10 cellular contexts compared by ENCODE assay signal in the genomic region with DNA sequence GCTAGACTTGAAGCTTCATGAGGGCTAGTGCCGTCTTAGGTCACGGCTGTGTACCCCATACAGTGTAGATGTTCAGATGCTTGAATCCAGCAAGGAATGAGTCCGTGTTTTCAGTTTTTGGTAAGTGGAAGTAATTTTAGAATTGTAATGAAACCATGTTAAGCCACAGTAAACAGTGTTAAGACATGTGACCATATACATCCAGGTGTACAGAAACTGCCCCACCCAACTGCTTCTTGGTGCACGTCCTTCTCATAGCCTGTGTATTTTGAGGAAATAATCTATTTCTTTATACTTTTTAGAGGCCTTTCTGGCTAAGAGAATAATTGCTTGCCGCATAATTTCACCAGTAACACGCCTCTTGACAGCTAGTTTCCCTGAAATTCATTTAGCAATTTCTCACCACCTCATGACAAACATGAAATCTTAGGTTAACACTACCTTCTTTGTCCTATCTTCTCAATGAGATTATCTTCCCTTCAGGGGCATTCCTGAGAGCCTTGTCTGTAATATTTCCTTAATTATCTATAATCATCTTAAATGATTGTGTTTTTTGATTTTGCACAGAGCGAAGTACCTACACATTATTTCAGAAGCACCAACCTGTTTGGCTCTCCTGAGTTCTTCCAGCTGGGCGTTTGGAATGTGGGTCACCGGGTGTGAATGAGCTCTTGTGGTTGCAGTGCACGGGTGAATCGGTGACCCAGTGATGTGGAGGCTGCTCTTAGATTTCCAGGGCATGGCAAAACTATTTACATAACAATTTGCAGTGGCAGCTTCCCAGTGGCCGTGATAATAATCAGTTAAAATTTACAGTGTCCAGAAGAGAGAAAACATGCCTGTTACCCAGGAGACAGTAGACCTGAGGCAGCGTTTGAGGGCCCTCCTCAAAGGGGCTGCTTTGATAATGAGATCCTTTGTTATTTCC. TPM values are rescaled to one million over a fixed set of nuclear protein-coding genes. Genes with fewer than 3 reads are reported as not detected.
DNase-seq lines count a peak whose midpoint lies in the region; ATAC-seq and TF ChIP-seq lines count a peak whose summit lies in the region.
"Had no signal": no experiment of that assay in that cellular context is flagged by ENCODE, and none has a peak within 500 bp of the region (broad histone marks: within the 10 kb centered on the region; RNA-seq: fewer than 3 reads in every experiment).

No MANE protein-coding gene starts in this region.

- no peak for DNase-seq in activated CD4-positive, alpha-beta T cell treated with anti-CD3 and anti-CD28 coated beads, Interleukin-2, amount 10 ng/mL, durations not matched to agents 24 days and 14 days
- no peak for DNase-seq in activated CD4-positive, alpha-beta T cell treated with anti-CD3 and anti-CD28 coated beads for 36 hours
- DNase-seq in NCI-H774 (lab: John Stamatoyannopoulos, UW) (peak; percentile 4), foreskin melanocyte (peak; percentile 51), suprapubic skin (ENCODE audit: low spot score in 2 of 2) (no peak), immature natural killer cell (no peak)
- DNase-seq: activated CD4-positive, alpha-beta T cell treated with anti-CD3 and anti-CD28 coated beads, Interleukin-2, amount 50 U/mL, for 48 hours; NCI-H446 treated with DMSO at 0.1 percent for 48 hours had no signal

- H3K36me3 Mint-ChIP-seq in activated CD4-positive, alpha-beta T cell treated with anti-CD3 and anti-CD28 coated beads, Interleukin-2, amount 10 ng/mL, durations not matched to agents 24 days and 14 days (ENCODE audit: low read depth), result peaks cover 37% of the 10 kb centered on the region
- H3K36me3 Mint-ChIP-seq in activated CD4-positive, alpha-beta T cell treated with anti-CD3 and anti-CD28 coated beads for 36 hours (ENCODE audit: low read depth), result peaks cover 25% of the 10 kb centered on the region
- H3K36me3 Mint-ChIP-seq in immature natural killer cell, result peaks cover 0 to 5% (median 3%) of the 10 kb centered on the region in 3 donors

- TF ChIP-seq EP300 in suprapubic skin (IDR thresholded peaks at IDR 0.05), result no peak

- no peaks in the 10 kb centered on the region for H3K27me3 Mint-ChIP-seq in activated CD4-positive, alpha-beta T cell treated with anti-CD3 and anti-CD28 coated beads, Interleukin-2, amount 10 ng/mL, durations not matched to agents 24 days and 14 days
- no peaks in the 10 kb centered on the region for H3K27me3 Mint-ChIP-seq in activated CD4-positive, alpha-beta T cell treated with anti-CD3 and anti-CD28 coated beads for 36 hours
- H3K27me3 Mint-ChIP-seq in immature natural killer cell (ENCODE audit: low read depth in 3 of 3), result no peaks in the 10 kb centered on the region

- peaks cover 35% of the 10 kb centered on the region for H3K36me3 ChIP-seq in suprapubic skin

- 50% methylated on average over 13 of the region's 13 CpGs for WGBS in suprapubic skin

- peak overlapping the region; percentile 82 for H3K27ac ChIP-seq in suprapubic skin

- CTCF ChIA-PET in activated CD4-positive, alpha-beta T cell treated with anti-CD3 and anti-CD28 coated beads for 36 hours (lab: Charles Lee), result interaction anchor here (0.7 to 1.4 kb wide), 2 partner anchors 10 to 77 kb away, joined by 3 to 4 read pairs; no protein-coding TSS in a partner anchor

- no peak for ATAC-seq in activated CD4-positive, alpha-beta T cell treated with anti-CD3 and anti-CD28 coated beads for 36 hours
- ATAC-seq in HG03457 (IDR thresholded peaks at IDR 0.05; ENCODE audit: unreplicated experiment), result no peak
- ATAC-seq in GM19397 (IDR thresholded peaks at IDR 0.05; ENCODE audit: unreplicated experiment), result no peak

- TF ChIP-seq POLR2A in suprapubic skin (IDR thresholded peaks at IDR 0.05), result no peak

- peaks cover 54% of the 10 kb centered on the region for H3K4me1 Mint-ChIP-seq in activated CD4-positive, alpha-beta T cell treated with anti-CD3 and anti-CD28 coated beads, Interleukin-2, amount 10 ng/mL, durations not matched to agents 24 days and 14 days
- peaks cover 30% of the 10 kb centered on the region for H3K4me1 Mint-ChIP-seq in activated CD4-positive, alpha-beta T cell treated with anti-CD3 and anti-CD28 coated beads for 36 hours
- H3K4me1 Mint-ChIP-seq in immature natural killer cell, result peaks cover 29 to 43% of the 10 kb centered on the region in 2 donors

- H3K4me3 Mint-ChIP-seq in activated CD4-positive, alpha-beta T cell treated with anti-CD3 and anti-CD28 coated beads, Interleukin-2, amount 10 ng/mL, durations not matched to agents 24 days and 14 days, result peak overlapping the region; percentile 40
- no peak overlapping the region for H3K4me3 Mint-ChIP-seq in activated CD4-positive, alpha-beta T cell treated with anti-CD3 and anti-CD28 coated beads for 36 hours
- H3K4me3 Mint-ChIP-seq in immature natural killer cell, result no peak overlapping the region

- H3K4me1 ChIP-seq in suprapubic skin, result peaks cover 50% of the 10 kb centered on the region

- H3K4me3 ChIP-seq in suprapubic skin, result no peak overlapping the region

- H3K9me3 Mint-ChIP-seq in activated CD4-positive, alpha-beta T cell treated with anti-CD3 and anti-CD28 coated beads, Interleukin-2, amount 10 ng/mL, durations not matched to agents 24 days and 14 days, result no peaks in the 10 kb centered on the region
- H3K9me3 Mint-ChIP-seq in activated CD4-positive, alpha-beta T cell treated with anti-CD3 and anti-CD28 coated beads for 36 hours (ENCODE audit: low read depth), result no peaks in the 10 kb centered on the region
- H3K9me3 Mint-ChIP-seq in immature natural killer cell, result no peaks in the 10 kb centered on the region

- no peaks in the 10 kb centered on the region for H3K9me3 ChIP-seq in suprapubic skin

- POLR2A ChIA-PET in activated CD4-positive, alpha-beta T cell treated with anti-CD3 and anti-CD28 coated beads for 36 hours (lab: Charles Lee), result no interaction called here

- no peaks in the 10 kb centered on the region for H3K27me3 ChIP-seq in suprapubic skin

- intact Hi-C loops in activated CD4-positive, alpha-beta T cell treated with anti-CD3 and anti-CD28 coated beads, Interleukin-2, amount 10 ng/mL, durations not matched to agents 24 days and 14 days (cut with micrococcal nuclease), result no loop called here
- intact Hi-C loops in activated CD4-positive, alpha-beta T cell treated with anti-CD3 and anti-CD28 coated beads for 36 hours (cut with DNase I, micrococcal nuclease), result no loop called here

- H3K27ac Mint-ChIP-seq in activated CD4-positive, alpha-beta T cell treated with anti-CD3 and anti-CD28 coated beads, Interleukin-2, amount 10 ng/mL, durations not matched to agents 24 days and 14 days, result peak overlapping the region; percentile 56
- H3K27ac Mint-ChIP-seq in activated CD4-positive, alpha-beta T cell treated with anti-CD3 and anti-CD28 coated beads for 36 hours, result no peak overlapping the region
- H3K27ac Mint-ChIP-seq in immature natural killer cell, result no peak overlapping the region

- TF ChIP-seq CTCF in suprapubic skin (IDR thresholded peaks at IDR 0.05), result no peak

RNA-seq across cellular contexts. Expression of a gene that starts 50.2 kb away (rescaled TPM):
- 12.9 and 13.3 TPM in 2 replicates for total RNA-seq in activated CD4-positive, alpha-beta T cell treated with anti-CD3 and anti-CD28 coated beads, Interleukin-2, amount 10 ng/mL, durations not matched to agents 24 days and 14 days
- total RNA-seq in activated CD4-positive, alpha-beta T cell treated with anti-CD3 and anti-CD28 coated beads for 36 hours, result 10 to 100 TPM in 1 of 2 experiments, 1 to 10 TPM in 1; 9.0 to 10.6 TPM
- total RNA-seq in suprapubic skin, result 10 to 100 TPM; 17.5 to 26.6 (median 23.9) TPM
- 1 to 10 TPM; 2.1 to 3.9 (median 3.0) TPM for polyA plus RNA-seq in immature natural killer cell

Comparison
In these comparisons a context has a peak if more than half of its experiments do, and no peak if none do; other contexts are left out.
1. DNase-seq: peak in NCI-H774 (single experiment) and foreskin melanocyte (single experiment); none in activated CD4-positive, alpha-beta T cell treated with anti-CD3 and anti-CD28 coated beads, Interleukin-2, amount 10 ng/mL, durations not matched to agents 24 days and 14 days (single experiment), activated CD4-positive, alpha-beta T cell treated with anti-CD3 and anti-CD28 coated beads for 36 hours (single experiment), suprapubic skin (0 of 2) and immature natural killer cell (0 of 3).